17 cellular contexts compared by ENCODE assay signal in genomic region chr19:38304352-38304865, GRCh38. TPM values are rescaled to one million over a fixed set of nuclear protein-coding genes. Genes with fewer than 3 reads are reported as not detected.
DNase-seq lines count a peak whose midpoint lies in the region; TF ChIP-seq lines count a peak whose summit lies in the region.
"Had no signal": no experiment of that assay in that cellular context is flagged by ENCODE, and none has a peak within 500 bp of the region (broad histone marks: within the 10 kb centered on the region; RNA-seq: fewer than 3 reads in every experiment).

No MANE protein-coding gene starts in this region.

- H3K4me3 ChIP-seq in Peyer's patch (peak overlapping the region in 3 of 4 donors; percentile 34 to 73 (median 51)), esophagus (ENCODE audit: low read depth in 1 of 2, low read length in 2 of 2) (peak overlapping the region; percentile 55 to 60), mesendoderm (ENCODE audit: low read length) (no peak overlapping the region), transverse colon (peak overlapping the region; percentile 22 to 48 (median 29))

- H4K5ac ChIP-seq in mesendoderm (ENCODE audit: low read length): no peak overlapping the region

- H2AK5ac ChIP-seq in mesendoderm (ENCODE audit: low read length): no peak overlapping the region

- H3K4ac ChIP-seq in mesendoderm (ENCODE audit: low read depth, low read length): no peak overlapping the region

- H3K36me3 ChIP-seq in Peyer's patch: peaks cover 0 to 20% (median 0%) of the 10 kb centered on the region in 3 donors
- peaks cover 10 to 14% of the 10 kb centered on the region in 2 donors for H3K36me3 ChIP-seq in esophagus (ENCODE audit: control insufficient read depth in 2 of 2, insufficient read depth in 2 of 2, low read length in 1 of 2)
- H3K36me3 ChIP-seq in mesendoderm (ENCODE audit: control insufficient read depth, insufficient read depth, low read length): no peaks in the 10 kb centered on the region
- peaks cover 0 to 3% (median 0%) of the 10 kb centered on the region in 4 donors for H3K36me3 ChIP-seq in transverse colon

- H3K23ac ChIP-seq in mesendoderm (ENCODE audit: low read length): no peak overlapping the region

- peak overlapping the region; percentile 70 for H3K9ac ChIP-seq in mesendoderm (ENCODE audit: low read length)

- in situ Hi-C loops in transverse colon (cut with MboI; ENCODE audit: low pct_ligation_motif_present in 1 of 4, low pct_unique_long_range_greater_than_20kb in 1 of 4, low sequenced_read_pairs in 3 of 4): no loop called here

- TF ChIP-seq CTCF in Peyer's patch (IDR thresholded peaks at IDR 0.05) (no peak), transverse colon (IDR thresholded peaks at IDR 0.05) (no peak)

- H2BK5ac ChIP-seq in mesendoderm (ENCODE audit: low read length): no peak overlapping the region

- H3K9me3 ChIP-seq in Peyer's patch (no peaks in the 10 kb centered on the region), esophagus (ENCODE audit: control insufficient read depth in 2 of 2, insufficient read depth in 1 of 2, low read depth in 1 of 2, low read length in 1 of 2) (no peaks in the 10 kb centered on the region), transverse colon (no peaks in the 10 kb centered on the region)

- DNase-seq in Peyer's patch (no peak), mesendoderm (peak; percentile 19), transverse colon (no peak), SIG-M5 (lab: John Stamatoyannopoulos, UW) (no peak), superior temporal gyrus (ENCODE audit: extremely low spot score) (no peak), NCI-H774 (lab: John Stamatoyannopoulos, UW) (no peak)
- no peak for DNase-seq in activated CD8-positive, alpha-beta memory T cell treated with anti-CD3 and anti-CD28 coated beads for 24 hours
- DNase-seq: activated CD4-positive, alpha-beta T cell treated with anti-CD3 and anti-CD28 coated beads, Interleukin-2, amount 10 ng/mL, durations not matched to agents 7 days and 5 days; activated gamma-delta T cell treated with Interleukin-2 at 50 U/mL for 16 hours; caudate nucleus; CD4-positive, alpha-beta T cell; Karpas-422; NK-92 treated with Interleukin-12 subunit alpha and Interleukin-12 subunit beta, amount 100 ng/mL, for 24 hours; T-cell had no signal

- no peak overlapping the region for H4K8ac ChIP-seq in mesendoderm (ENCODE audit: low read depth, low read length)

- TF ChIP-seq EP300 in transverse colon (IDR thresholded peaks at IDR 0.05; ENCODE audit: low read depth): no peak

- peak overlapping the region; percentile 16 for H3K4me2 ChIP-seq in mesendoderm (ENCODE audit: low read length)

- no peak for TF ChIP-seq POLR2A in Peyer's patch (IDR thresholded peaks at IDR 0.05)
- no peak for TF ChIP-seq POLR2A in transverse colon (IDR thresholded peaks at IDR 0.05)

- H3K18ac ChIP-seq in mesendoderm (ENCODE audit: low read length): no peak overlapping the region

- no peaks in the 10 kb centered on the region for H3K79me2 ChIP-seq in mesendoderm (ENCODE audit: control insufficient read depth, insufficient read depth, low read length)

- H3K27ac ChIP-seq in Peyer's patch: peak overlapping the region in 3 of 4 donors; percentile 93 to 100 (median 95)
- H3K27ac ChIP-seq in esophagus (ENCODE audit: low read depth in 2 of 2, low read length in 1 of 2): peak overlapping the region; percentile 94 to 96
- no peak overlapping the region for H3K27ac ChIP-seq in mesendoderm (ENCODE audit: low read depth, low read length)
- peak overlapping the region; percentile 90 to 94 (median 94) for H3K27ac ChIP-seq in transverse colon

- H3K27me3 ChIP-seq in Peyer's patch: no peaks in the 10 kb centered on the region
- no peaks in the 10 kb centered on the region for H3K27me3 ChIP-seq in esophagus (ENCODE audit: control insufficient read depth in 1 of 2, insufficient read depth in 2 of 2, low read length in 2 of 2)
- H3K27me3 ChIP-seq in mesendoderm (ENCODE audit: insufficient read depth, low read length, poor library complexity): no peaks in the 10 kb centered on the region
- H3K27me3 ChIP-seq in transverse colon: no peaks in the 10 kb centered on the region

- H2BK15ac ChIP-seq in mesendoderm (replicated peaks; ENCODE audit: low read depth): no peak overlapping the region

- H2BK120ac ChIP-seq in mesendoderm (ENCODE audit: low read depth, low read length): no peak overlapping the region

- peaks cover 0 to 12% (median 0%) of the 10 kb centered on the region in 4 donors for H3K4me1 ChIP-seq in Peyer's patch
- H3K4me1 ChIP-seq in esophagus (ENCODE audit: control insufficient read depth in 2 of 2, insufficient read depth in 2 of 2, low read length in 1 of 2): peaks cover 0 to 6% of the 10 kb centered on the region in 2 donors
- H3K4me1 ChIP-seq in mesendoderm (ENCODE audit: control insufficient read depth, low read depth, low read length): no peaks in the 10 kb centered on the region
- H3K4me1 ChIP-seq in transverse colon: peaks cover 6 to 38% (median 15%) of the 10 kb centered on the region in 4 donors

- intact Hi-C loops in transverse colon (cut with DNase I; ENCODE audit: low total_unique reads): no loop called here

- WGBS in esophagus, 2 donors: 50 to 53% methylated on average over 27 of the region's 27 CpGs
- WGBS in mesendoderm (ENCODE audit: extremely low coverage, insufficient coverage, low lambda C conversion rate): no CpG with 5 or more reads among the region's 27 CpGs
- WGBS in transverse colon (ENCODE audit: low coverage in 1 of 2), 2 donors: 40 to 69% methylated on average over 1 to 13 of the region's 27 CpGs

- no peaks in the 10 kb centered on the region for H3K79me1 ChIP-seq in mesendoderm (ENCODE audit: low read length)

- peak overlapping the region; percentile 56 for H3K56ac ChIP-seq in mesendoderm (ENCODE audit: low read length)

RNA-seq across cellular contexts. Expression of gene C19orf33, which starts 0.4 kb away (rescaled TPM):
- total RNA-seq in Peyer's patch (100 to 1,000 TPM in 3 of 4 donors, 10 to 100 TPM in 1; 39.6 to 444 (median 348) TPM), transverse colon (1,000 to 10,000 TPM in 1 of 4 donors, 100 to 1,000 TPM in 2, 10 to 100 TPM in 1; 76.0 to 1,160 (median 338) TPM)
- polyA plus RNA-seq in esophagus: 1,000 to 10,000 TPM in 1 of 2 donors, 100 to 1,000 TPM in 1; 826 to 1,919 TPM
- 13.7 TPM for polyA plus RNA-seq in mesendoderm (2013, experiment 1 of 2)
- 14.0 TPM for polyA plus RNA-seq in mesendoderm (2013, experiment 2 of 2)
- total RNA-seq: activated CD4-positive, alpha-beta T cell treated with anti-CD3 and anti-CD28 coated beads, Interleukin-2, amount 10 ng/mL, durations not matched to agents 7 days and 5 days; CD4-positive, alpha-beta T cell; fibroblast of lung; osteoblast had no signal
- polyA plus RNA-seq: fibroblast of lung had no signal

RNA-seq across cellular contexts. Expression of gene YIF1B, which starts 11.3 kb away (rescaled TPM):
- 10 to 100 TPM; 11.6 to 31.4 (median 15.0) TPM for total RNA-seq in Peyer's patch
- 10 to 100 TPM; 26.0 to 40.3 TPM for polyA plus RNA-seq in esophagus
- 47.5 TPM for polyA plus RNA-seq in mesendoderm (2013, experiment 1 of 2)
- polyA plus RNA-seq in mesendoderm (2013, experiment 2 of 2): 49.6 TPM
- 10 to 100 TPM; 15.0 to 24.5 (median 18.4) TPM for total RNA-seq in transverse colon

RNA-seq across cellular contexts. Expression of gene KCNK6, which starts 15.2 kb away (rescaled TPM):
- total RNA-seq in Peyer's patch (10 to 100 TPM in 2 of 4 donors, 1 to 10 TPM in 2; 7.4 to 19.3 (median 12.3) TPM), transverse colon (10 to 100 TPM; 14.9 to 44.5 (median 17.6) TPM)
- 10 to 100 TPM; 19.5 to 30.2 TPM for polyA plus RNA-seq in esophagus
- 4.2 TPM for polyA plus RNA-seq in mesendoderm (2013, experiment 1 of 2)
- 4.0 TPM for polyA plus RNA-seq in mesendoderm (2013, experiment 2 of 2)

RNA-seq across cellular contexts. Expression of gene CATSPERG, which starts 31.2 kb away (rescaled TPM):
- total RNA-seq in Peyer's patch: 10 to 100 TPM in 3 of 4 donors, 1 to 10 TPM in 1; 5.0 to 51.0 (median 22.8) TPM
- 1 to 10 TPM; 1.4 to 5.0 TPM for polyA plus RNA-seq in esophagus
- 0.07 TPM for polyA plus RNA-seq in mesendoderm (2013, experiment 1 of 2)
- polyA plus RNA-seq in mesendoderm (2013, experiment 2 of 2): 0.20 TPM
- 10 to 100 TPM in 3 of 4 donors, 1 to 10 TPM in 1; 7.0 to 59.5 (median 20.3) TPM for total RNA-seq in transverse colon

RNA-seq across cellular contexts. Expression of gene SPINT2, which starts 40.0 kb away (rescaled TPM):
- total RNA-seq in Peyer's patch (1,000 to 10,000 TPM in 2 of 4 donors, 100 to 1,000 TPM in 2; 158 to 1,321 (median 873) TPM), transverse colon (1,000 to 10,000 TPM in 2 of 4 donors, 100 to 1,000 TPM in 2; 396 to 1,376 (median 946) TPM)
- polyA plus RNA-seq in esophagus: 100 to 1,000 TPM; 230 to 334 TPM
- polyA plus RNA-seq in mesendoderm (2013, experiment 1 of 2): 134 TPM
- 134 TPM for polyA plus RNA-seq in mesendoderm (2013, experiment 2 of 2)
